32 cellular contexts compared by ENCODE assay signal in the genomic region with DNA sequence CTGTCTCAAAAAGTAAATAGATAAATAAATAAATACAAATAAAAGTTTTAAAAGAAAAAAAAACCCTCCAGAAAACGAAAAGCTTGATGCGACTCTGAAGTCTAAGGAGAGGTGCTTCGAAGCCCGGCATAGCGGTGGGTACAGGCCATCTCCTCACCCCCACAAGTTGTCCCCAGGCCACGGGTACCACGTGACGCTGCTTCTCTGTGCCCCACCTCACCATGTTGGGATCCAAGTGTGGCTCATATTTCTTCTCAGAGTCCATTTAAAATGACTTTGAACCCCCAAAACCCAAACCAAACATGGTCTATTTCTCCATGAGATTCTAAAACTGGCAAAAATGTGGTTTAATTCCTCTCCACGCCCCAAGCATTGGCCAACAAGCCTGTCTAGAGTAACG.
"Had no signal": no experiment of that assay in that cellular context is flagged by ENCODE, and none has a peak within 500 bp of the region (broad histone marks: within the 10 kb centered on the region; RNA-seq: fewer than 3 reads in every experiment).

No MANE protein-coding gene starts in this region.

- H3K27me3 ChIP-seq: adrenal gland, ascending aorta, body of pancreas, breast epithelium had no signal

- H3K36me3 ChIP-seq: adrenal gland, ascending aorta, brain microvascular endothelial cell, breast epithelium, cardiac muscle cell had no signal

- ATAC-seq: activated naive CD4-positive, alpha-beta T cell treated with anti-CD3 and anti-CD28 coated beads, Interleukin-2, amount 50 U/mL, for 72 hours; activated naive CD8-positive, alpha-beta T cell treated with anti-CD3 and anti-CD28 coated beads, Interleukin-2, amount 50 U/mL, for 24 hours; activated T-cell treated with anti-CD3 and anti-CD28 coated beads, Interleukin-2, amount 50 U/mL, for 4 hours; activated T-cell treated with anti-CD3 and anti-CD28 coated beads, Interleukin-2, amount 50 U/mL, for 72 hours; activated T-helper 17 cell treated with anti-CD3 and anti-CD28 coated beads, Interleukin-2, amount 50 U/mL, for 72 hours; body of pancreas had no signal

- H3K27ac ChIP-seq: adrenal gland, ascending aorta, body of pancreas, brain microvascular endothelial cell, breast epithelium, cardiac muscle cell had no signal

- H3K9me3 ChIP-seq: adrenal gland, ascending aorta, body of pancreas, breast epithelium had no signal

- DNase-seq: activated effector memory CD4-positive, alpha-beta T cell treated with anti-CD3 and anti-CD28 coated beads, Interleukin-2, amount 50 U/mL, for 16 hours; activated effector memory CD4-positive, alpha-beta T cell treated with Interleukin-2 at 50 U/mL for 16 hours; activated gamma-delta T cell; activated gamma-delta T cell treated with Interleukin-2 at 50 U/mL for 16 hours; activated naive CD4-positive, alpha-beta T cell; activated naive CD4-positive, alpha-beta T cell treated with anti-CD3 and anti-CD28 coated beads for 36 hours; activated naive CD4-positive, alpha-beta T cell treated with anti-CD3 and anti-CD28 coated beads, Interleukin-2, amount 10 ng/mL, durations not matched to agents 7 days and 5 days; activated naive CD4-positive, alpha-beta T cell treated with anti-CD3 and anti-CD28 coated beads, Interleukin-2, amount 50 U/mL, for 16 hours; activated naive CD4-positive, alpha-beta T cell treated with Interleukin-2 at 50 U/mL for 16 hours; activated naive CD8-positive, alpha-beta T cell treated with anti-CD3 and anti-CD28 coated beads for 36 hours; activated naive CD8-positive, alpha-beta T cell treated with anti-CD3 and anti-CD28 coated beads, Interleukin-2, amount 10 ng/mL, durations not matched to agents 7 days and 5 days; activated naive CD8-positive, alpha-beta T cell treated with anti-CD3 and anti-CD28 coated beads, Interleukin-2, amount 50 U/mL, for 24 hours; activated T-cell treated with anti-CD3 and anti-CD28 coated beads, Interleukin-2, amount 50 U/mL, for 4 hours; activated T-cell treated with anti-CD3 and anti-CD28 coated beads, Interleukin-2, amount 50 U/mL, for 48 hours; activated T-cell treated with anti-CD3 and anti-CD28 coated beads, Interleukin-2, amount 50 U/mL, for 72 hours; adrenal gland; amniotic stem cell; amygdala; anterior cingulate cortex; aorta; body of pancreas; brain microvascular endothelial cell; caudate nucleus; central memory CD4-positive, alpha-beta T cell; cerebellar nuclear complex had no signal

- H3K4me3 ChIP-seq: adrenal gland, ascending aorta, body of pancreas, breast epithelium, cardiac muscle cell had no signal

- FAIRE-seq: astrocyte, bronchial epithelial cell had no signal

- H3K4me1 ChIP-seq: adrenal gland, ascending aorta, body of pancreas, breast epithelium had no signal
